In the genomic region with DNA sequence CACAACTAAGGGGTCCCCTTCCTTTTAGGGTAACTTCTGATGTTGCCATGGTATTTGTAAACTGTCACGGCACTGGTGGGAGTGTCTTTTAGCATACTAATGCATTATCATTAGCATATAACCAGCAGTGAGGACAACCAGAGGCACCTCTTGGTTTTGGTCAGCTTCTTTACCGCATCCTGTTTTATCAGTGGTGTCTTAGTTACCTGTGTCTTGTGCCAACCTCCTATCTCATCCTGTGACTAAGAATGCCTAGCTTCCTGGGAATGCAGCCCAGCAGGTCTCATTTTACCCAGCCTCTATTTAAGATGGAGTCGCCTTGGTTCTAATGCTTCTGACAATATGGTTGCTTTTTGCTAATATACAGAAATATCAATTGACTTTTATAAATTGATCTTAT, we compare ENCODE assay signal across 17 cellular contexts.
"Had no signal": no experiment of that assay in that cellular context is flagged by ENCODE, and none has a peak within 500 bp of the region (broad histone marks: within the 10 kb centered on the region; RNA-seq: fewer than 3 reads in every experiment).

No MANE protein-coding gene starts in this region.

- H3K36me3 ChIP-seq: heart left ventricle, ovary, thoracic aorta, WERI-Rb-1 had no signal

- H3K4me1 ChIP-seq: right lobe of liver, stomach had no signal

- H3K27me3 ChIP-seq: heart left ventricle, ovary, right lobe of liver, stomach had no signal

- H3K9me3 ChIP-seq: heart left ventricle, mucosa of descending colon, ovary, right lobe of liver, stomach, thoracic aorta had no signal

- H3K9me3 Mint-ChIP-seq: activated CD4-positive, alpha-beta memory T cell treated with anti-CD3 and anti-CD28 coated beads, Interleukin-2, amount 10 ng/mL, durations not matched to agents 7 days and 5 days; activated T-helper 1 cell treated with anti-CD3 and anti-CD28 coated beads, Interleukin-12 subunit alpha, Interleukin-12 subunit beta, Interleukin-2, Interleukin-4 antibody, amounts not matched to agents 30 ng/mL and 10 ng/mL and 1 ng/mL, durations not matched to agents 14 hours and 24 hours and 36 hours; naive thymus-derived CD4-positive, alpha-beta T cell had no signal

- H3K4me1 Mint-ChIP-seq: activated CD4-positive, alpha-beta T cell treated with anti-CD3 and anti-CD28 coated beads for 36 hours had no signal

- H3K4me3 Mint-ChIP-seq: activated CD4-positive, alpha-beta memory T cell treated with anti-CD3 and anti-CD28 coated beads, Interleukin-2, amount 10 ng/mL, durations not matched to agents 7 days and 5 days; activated CD4-positive, alpha-beta T cell treated with anti-CD3 and anti-CD28 coated beads for 36 hours; activated T-helper 1 cell treated with anti-CD3 and anti-CD28 coated beads, Interleukin-12 subunit alpha, Interleukin-12 subunit beta, Interleukin-2, Interleukin-4 antibody, amounts not matched to agents 30 ng/mL and 10 ng/mL and 1 ng/mL, durations not matched to agents 14 hours and 24 hours and 36 hours; naive thymus-derived CD4-positive, alpha-beta T cell had no signal

- H3K4me3 ChIP-seq: heart left ventricle, mucosa of descending colon, ovary, right lobe of liver, smooth muscle cell, stomach, thoracic aorta had no signal

- H3K27ac Mint-ChIP-seq: activated CD4-positive, alpha-beta memory T cell treated with anti-CD3 and anti-CD28 coated beads, Interleukin-2, amount 10 ng/mL, durations not matched to agents 7 days and 5 days; activated CD4-positive, alpha-beta T cell treated with anti-CD3 and anti-CD28 coated beads for 36 hours; activated T-helper 1 cell treated with anti-CD3 and anti-CD28 coated beads, Interleukin-12 subunit alpha, Interleukin-12 subunit beta, Interleukin-2, Interleukin-4 antibody, amounts not matched to agents 30 ng/mL and 10 ng/mL and 1 ng/mL, durations not matched to agents 14 hours and 24 hours and 36 hours had no signal

- H3K27me3 Mint-ChIP-seq: activated CD4-positive, alpha-beta memory T cell treated with anti-CD3 and anti-CD28 coated beads, Interleukin-2, amount 10 ng/mL, durations not matched to agents 7 days and 5 days; activated CD4-positive, alpha-beta T cell treated with anti-CD3 and anti-CD28 coated beads for 36 hours; naive thymus-derived CD4-positive, alpha-beta T cell had no signal

- H3K27ac ChIP-seq: epithelial cell of prostate, heart left ventricle, ovary, right lobe of liver, stomach, thoracic aorta, WERI-Rb-1 had no signal

- H3K4me2 ChIP-seq: smooth muscle cell had no signal

- DNase-seq: activated CD4-positive, alpha-beta memory T cell treated with anti-CD3 and anti-CD28 coated beads, Interleukin-2, amount 10 ng/mL, durations not matched to agents 7 days and 5 days; activated CD4-positive, alpha-beta T cell treated with anti-CD3 and anti-CD28 coated beads for 36 hours; activated naive CD4-positive, alpha-beta T cell treated with Interleukin-2 at 50 U/mL for 16 hours; anterior cingulate cortex; cerebellar nuclear complex; effector CD8-positive, alpha-beta T cell; heart left ventricle; mucosa of descending colon; naive thymus-derived CD4-positive, alpha-beta T cell; ovary; right lobe of liver; stomach; WERI-Rb-1 had no signal

- ATAC-seq: activated CD4-positive, alpha-beta T cell treated with anti-CD3 and anti-CD28 coated beads for 36 hours; heart left ventricle; mucosa of descending colon; naive thymus-derived CD4-positive, alpha-beta T cell; right lobe of liver had no signal
